8 cellular contexts compared by ENCODE assay signal in genomic region chrX:100819837-100820666, GRCh38. TPM values are rescaled to one million over a fixed set of nuclear protein-coding genes. Genes with fewer than 3 reads are reported as not detected.
DNase-seq lines count a peak whose midpoint lies in the region; ATAC-seq and TF ChIP-seq lines count a peak whose summit lies in the region.

TSS of gene CSTF2 (plus strand) at chrX:100820391. CDS start at chrX:100820417, 26 bp downstream.

- H3K27me3 ChIP-seq in SU-DHL-6 (ENCODE audit: low read length) (no peaks in the 10 kb centered on the region), cardiac muscle cell (no peaks in the 10 kb centered on the region), trophoblast cell (ENCODE audit: insufficient read depth, low read length) (no peaks in the 10 kb centered on the region), transverse colon (no peaks in the 10 kb centered on the region)

- no peaks in the 10 kb centered on the region for H3K9me2 ChIP-seq in SU-DHL-6 (replicated peaks; ENCODE audit: insufficient read depth, low read length)

- peak within 1 kb of the TSS; percentile 92 for H4K8ac ChIP-seq in trophoblast cell (ENCODE audit: low read depth, low read length)

- H3K4me1 ChIP-seq in cardiac muscle cell (ENCODE audit: low read depth) (no peaks in the 10 kb centered on the region), trophoblast cell (ENCODE audit: control insufficient read depth in 1 of 2, insufficient read depth in 2 of 2, low read length in 2 of 2) (peaks cover 0 to 3% of the 10 kb centered on the region in 2 experiments), transverse colon (peaks cover 0 to 5% (median 0%) of the 10 kb centered on the region in 4 donors)

- ATAC-seq in HG02678 (IDR thresholded peaks at IDR 0.05; ENCODE audit: unreplicated experiment): peak; percentile 99
- peak; percentile 96 for ATAC-seq in activated naive CD8-positive, alpha-beta T cell treated with anti-CD3 and anti-CD28 coated beads, Interleukin-2, amount 10 ng/mL, durations not matched to agents 7 days and 5 days (ENCODE audit: low read depth)

- H4K91ac ChIP-seq in trophoblast cell (ENCODE audit: low read depth, low read length): peak within 1 kb of the TSS; percentile 75

- H2AK5ac ChIP-seq in trophoblast cell (ENCODE audit: low read length): no peak within 1 kb of the TSS

- H3K36me3 ChIP-seq in SU-DHL-6 (ENCODE audit: low read length): no peaks in the 10 kb centered on the region
- peaks cover 8% of the 10 kb centered on the region for H3K36me3 ChIP-seq in cardiac muscle cell
- peaks cover 4 to 10% of the 10 kb centered on the region in 2 experiments for H3K36me3 ChIP-seq in trophoblast cell (ENCODE audit: control insufficient read depth in 1 of 2, insufficient read depth in 2 of 2, low read length in 2 of 2)
- H3K36me3 ChIP-seq in transverse colon: peaks cover 0 to 4% (median 0%) of the 10 kb centered on the region in 4 donors

- H3K4me1 Mint-ChIP-seq in activated naive CD8-positive, alpha-beta T cell treated with anti-CD3 and anti-CD28 coated beads, Interleukin-2, amount 10 ng/mL, durations not matched to agents 7 days and 5 days: peaks cover 4% of the 10 kb centered on the region

- H3K27me3 Mint-ChIP-seq in activated naive CD8-positive, alpha-beta T cell treated with anti-CD3 and anti-CD28 coated beads, Interleukin-2, amount 10 ng/mL, durations not matched to agents 7 days and 5 days: peaks cover 5% of the 10 kb centered on the region

- peak within 1 kb of the TSS; percentile 93 for H4K12ac ChIP-seq in trophoblast cell (ENCODE audit: low read depth, low read length)

- no peak within 1 kb of the TSS for H3K23ac ChIP-seq in trophoblast cell (ENCODE audit: low read length)

- peaks cover 2% of the 10 kb centered on the region for H3K79me1 ChIP-seq in trophoblast cell (ENCODE audit: low read length)

- peak; percentile 75 for DNase-seq in NCI-H1105 treated with DMSO at 0.1 percent for 48 hours (lab: John Stamatoyannopoulos, UW)
- peak; percentile 77 for DNase-seq in activated naive CD8-positive, alpha-beta T cell treated with anti-CD3 and anti-CD28 coated beads, Interleukin-2, amount 10 ng/mL, durations not matched to agents 7 days and 5 days
- peak; percentile 86 to 87 for DNase-seq in cardiac muscle cell (ENCODE audit: low read depth in 1 of 2, low spot score in 1 of 2)
- DNase-seq in trophoblast cell: peak; percentile 79 to 83
- peak; percentile 84 for DNase-seq in transverse colon

- H3K36me3 Mint-ChIP-seq in activated naive CD8-positive, alpha-beta T cell treated with anti-CD3 and anti-CD28 coated beads, Interleukin-2, amount 10 ng/mL, durations not matched to agents 7 days and 5 days: peaks cover 3% of the 10 kb centered on the region

- no peaks in the 10 kb centered on the region for H3F3A ChIP-seq in SU-DHL-6 (ENCODE audit: insufficient read depth)

- no peaks in the 10 kb centered on the region for H3K9me3 Mint-ChIP-seq in activated naive CD8-positive, alpha-beta T cell treated with anti-CD3 and anti-CD28 coated beads, Interleukin-2, amount 10 ng/mL, durations not matched to agents 7 days and 5 days

- H3K18ac ChIP-seq in trophoblast cell (ENCODE audit: low read length): peak within 1 kb of the TSS; percentile 61

- H3K4me3 ChIP-seq in SU-DHL-6 (ENCODE audit: insufficient read depth, low read length, poor library complexity, severe bottlenecking): peak within 1 kb of the TSS; percentile 97
- peak within 1 kb of the TSS; percentile 48 for H3K4me3 ChIP-seq in cardiac muscle cell
- peak within 1 kb of the TSS; percentile 86 for H3K4me3 ChIP-seq in trophoblast cell (ENCODE audit: low read depth, low read length)
- H3K4me3 ChIP-seq in transverse colon: peak within 1 kb of the TSS; percentile 41 to 74 (median 48)

- POLR2A ChIA-PET in activated naive CD8-positive, alpha-beta T cell treated with anti-CD3 and anti-CD28 coated beads, Interleukin-2, amount 10 ng/mL, durations not matched to agents 7 days and 5 days (lab: Charles Lee): interaction anchor here (0.6 to 1.3 kb wide), 2 partner anchors 10 to 1899 kb away, joined by 3 to 11 read pairs; no protein-coding TSS in a partner anchor

- H3K4me2 ChIP-seq in SU-DHL-6 (ENCODE audit: low read depth, low read length, poor library complexity, severe bottlenecking): peak within 1 kb of the TSS; percentile 86
- H3K4me2 ChIP-seq in trophoblast cell (ENCODE audit: low read length): peak within 1 kb of the TSS; percentile 85

- H2AFZ ChIP-seq in SU-DHL-6 (ENCODE audit: low read depth, low read length, severe bottlenecking) (peak within 1 kb of the TSS; percentile 89), trophoblast cell (ENCODE audit: insufficient read depth, low read length, poor library complexity) (peak within 1 kb of the TSS; percentile 89)

- H3K9me3 ChIP-seq in SU-DHL-6 (ENCODE audit: insufficient read depth, low read length): no peaks in the 10 kb centered on the region
- no peaks in the 10 kb centered on the region for H3K9me3 ChIP-seq in cardiac muscle cell (ENCODE audit: low read depth)
- H3K9me3 ChIP-seq in trophoblast cell (ENCODE audit: insufficient read depth, low read depth, low read length): no peaks in the 10 kb centered on the region
- H3K9me3 ChIP-seq in transverse colon: no peaks in the 10 kb centered on the region

- H3K27ac Mint-ChIP-seq in activated naive CD8-positive, alpha-beta T cell treated with anti-CD3 and anti-CD28 coated beads, Interleukin-2, amount 10 ng/mL, durations not matched to agents 7 days and 5 days: peak within 1 kb of the TSS; percentile 91

- TF ChIP-seq CTCF in GM12872 (IDR thresholded peaks at IDR 0.05; ENCODE audit: insufficient read depth, low read depth, low read length) (0 out of 3 replicates have a peak, but pooled peaks have one; percentile 9), SU-DHL-6 (IDR thresholded peaks at IDR 0.05; ENCODE audit: insufficient read depth, low read length, poor library complexity, severe bottlenecking) (no peak), cardiac muscle cell (IDR thresholded peaks at IDR 0.05; ENCODE audit: low read depth, low read length) (peak; percentile 2), transverse colon (IDR thresholded peaks at IDR 0.05) (peak in 3 of 5 experiments; percentile 24 to 50 (median 36))

- H3K79me2 ChIP-seq in SU-DHL-6 (ENCODE audit: insufficient read depth, low read length) (peaks cover 13% of the 10 kb centered on the region), trophoblast cell (ENCODE audit: control insufficient read depth, insufficient read depth, low read length, poor library complexity) (no peaks in the 10 kb centered on the region)

- H3K4me3 Mint-ChIP-seq in activated naive CD8-positive, alpha-beta T cell treated with anti-CD3 and anti-CD28 coated beads, Interleukin-2, amount 10 ng/mL, durations not matched to agents 7 days and 5 days: peak within 1 kb of the TSS; percentile 93

- in situ Hi-C loops in transverse colon (cut with MboI; ENCODE audit: low pct_ligation_motif_present in 1 of 4, low pct_unique_long_range_greater_than_20kb in 1 of 4, low sequenced_read_pairs in 3 of 4): no loop called here

- peak within 1 kb of the TSS; percentile 70 for H3K4ac ChIP-seq in trophoblast cell (ENCODE audit: low read depth, low read length)

- no peak for TF ChIP-seq EP300 in transverse colon (IDR thresholded peaks at IDR 0.05; ENCODE audit: low read depth)

- intact Hi-C loops in transverse colon (cut with DNase I; ENCODE audit: low total_unique reads): no loop called here

- H2BK12ac ChIP-seq in trophoblast cell (ENCODE audit: low read length): no peak within 1 kb of the TSS

- H3K27ac ChIP-seq in SU-DHL-6 (ENCODE audit: low read depth, low read length): peak within 1 kb of the TSS; percentile 70
- H3K27ac ChIP-seq in cardiac muscle cell: peak within 1 kb of the TSS; percentile 15
- H3K27ac ChIP-seq in trophoblast cell (ENCODE audit: low read depth, low read length): no peak within 1 kb of the TSS
- peak within 1 kb of the TSS; percentile 64 to 87 (median 81) for H3K27ac ChIP-seq in transverse colon

- WGBS in trophoblast cell (ENCODE audit: extremely low coverage, insufficient coverage, insufficient read length): no CpG with 5 or more reads among the region's 49 CpGs
- WGBS in transverse colon (ENCODE audit: low coverage in 1 of 2), 2 donors: 50% methylated on average over 49 of the region's 49 CpGs; no CpG with 5 or more reads in 1 of the 2 donors

- H2BK120ac ChIP-seq in trophoblast cell (ENCODE audit: insufficient read depth, low read length, poor library complexity): no peak within 1 kb of the TSS

- peak; percentile 34 for TF ChIP-seq POLR2A in transverse colon (IDR thresholded peaks at IDR 0.05)

- H3K14ac ChIP-seq in trophoblast cell (ENCODE audit: low read length): no peak within 1 kb of the TSS

- H3K9ac ChIP-seq in SU-DHL-6 (ENCODE audit: low read length) (peak within 1 kb of the TSS; percentile 90), trophoblast cell (ENCODE audit: low read length) (peak within 1 kb of the TSS; percentile 85)

- H4K20me1 ChIP-seq in SU-DHL-6 (ENCODE audit: low read depth, low read length): no peaks in the 10 kb centered on the region

- H2BK5ac ChIP-seq in trophoblast cell (ENCODE audit: low read depth, low read length, poor library complexity): no peak within 1 kb of the TSS

RNA-seq across cellular contexts. Expression of gene CSTF2, which starts in this region (rescaled TPM):
- 10 to 100 TPM; 28.1 to 30.7 TPM for total RNA-seq in activated naive CD8-positive, alpha-beta T cell treated with anti-CD3 and anti-CD28 coated beads, Interleukin-2, amount 10 ng/mL, durations not matched to agents 7 days and 5 days
- total RNA-seq in cardiac muscle cell (28.3 and 30.8 TPM in 2 replicates), transverse colon (10 to 100 TPM; 15.3 to 26.5 (median 18.0) TPM)
- polyA plus RNA-seq in cardiac muscle cell: 26.4 and 35.1 TPM in 2 replicates
- polyA plus RNA-seq in trophoblast cell (2013): 11.8 and 12.4 TPM in 2 replicates
